1 cellular context compared by ENCODE assay signal in the genomic region with DNA sequence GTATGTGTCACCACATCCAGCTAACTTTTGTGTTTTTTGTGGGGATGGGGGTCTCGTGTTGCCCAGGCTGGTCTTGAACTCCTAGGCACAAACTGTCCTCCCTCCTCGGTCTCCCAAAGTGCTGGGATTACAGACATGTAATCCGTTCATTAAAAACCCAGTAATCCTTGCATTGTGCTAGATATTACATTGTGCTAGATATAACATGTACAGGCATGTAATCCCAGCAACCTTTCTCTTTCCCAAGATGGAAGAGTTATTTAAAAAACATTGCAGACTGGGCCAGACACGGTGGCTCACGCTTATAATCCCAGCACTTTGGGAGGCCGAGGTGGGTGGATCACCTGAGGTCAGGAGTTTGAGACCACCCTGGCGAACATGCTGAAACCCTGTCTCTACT.
TF ChIP-seq lines count a peak whose summit lies in the region.

No MANE protein-coding gene starts in this region.

TF ChIP-seq in IMR-90, 13 proteins besides CTCF, POLR2A, EP300 and RAD21 (continued from another document):
- TF ChIP-seq, protein P1, sequence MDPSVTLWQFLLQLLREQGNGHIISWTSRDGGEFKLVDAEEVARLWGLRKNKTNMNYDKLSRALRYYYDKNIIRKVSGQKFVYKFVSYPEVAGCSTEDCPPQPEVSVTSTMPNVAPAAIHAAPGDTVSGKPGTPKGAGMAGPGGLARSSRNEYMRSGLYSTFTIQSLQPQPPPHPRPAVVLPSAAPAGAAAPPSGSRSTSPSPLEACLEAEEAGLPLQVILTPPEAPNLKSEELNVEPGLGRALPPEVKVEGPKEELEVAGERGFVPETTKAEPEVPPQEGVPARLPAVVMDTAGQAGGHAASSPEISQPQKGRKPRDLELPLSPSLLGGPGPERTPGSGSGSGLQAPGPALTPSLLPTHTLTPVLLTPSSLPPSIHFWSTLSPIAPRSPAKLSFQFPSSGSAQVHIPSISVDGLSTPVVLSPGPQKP (IDR thresholded peaks at IDR 0.05; ENCODE audit: borderline replicate concordance, low read depth, low read length): no peak
- TF ChIP-seq MAFK (IDR thresholded peaks at IDR 0.05; ENCODE audit: low read depth, low read length): no peak
- no peak for TF ChIP-seq CHD1 (IDR thresholded peaks at IDR 0.05; ENCODE audit: low read depth, low read length)
- no peak for TF ChIP-seq MXI1 (IDR thresholded peaks at IDR 0.05; ENCODE audit: borderline replicate concordance, low read depth, low read length)
- TF ChIP-seq CEBPB (IDR thresholded peaks at IDR 0.05; ENCODE audit: low read depth, low read length): no peak
- TF ChIP-seq, protein P2, sequence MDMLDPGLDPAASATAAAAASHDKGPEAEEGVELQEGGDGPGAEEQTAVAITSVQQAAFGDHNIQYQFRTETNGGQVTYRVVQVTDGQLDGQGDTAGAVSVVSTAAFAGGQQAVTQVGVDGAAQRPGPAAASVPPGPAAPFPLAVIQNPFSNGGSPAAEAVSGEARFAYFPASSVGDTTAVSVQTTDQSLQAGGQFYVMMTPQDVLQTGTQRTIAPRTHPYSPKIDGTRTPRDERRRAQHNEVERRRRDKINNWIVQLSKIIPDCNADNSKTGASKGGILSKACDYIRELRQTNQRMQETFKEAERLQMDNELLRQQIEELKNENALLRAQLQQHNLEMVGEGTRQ (IDR thresholded peaks at IDR 0.05; ENCODE audit: low read depth, low read length): no peak
- TF ChIP-seq SMC3 (IDR thresholded peaks at IDR 0.05; ENCODE audit: low read depth, low read length): no peak
- no peak for TF ChIP-seq FOS (IDR thresholded peaks at IDR 0.05; ENCODE audit: low read depth, low read length)
- no peak for TF ChIP-seq RFX5 (IDR thresholded peaks at IDR 0.05; ENCODE audit: low read depth, low read length)
- TF ChIP-seq MAZ (IDR thresholded peaks at IDR 0.05; ENCODE audit: borderline replicate concordance, low read depth, low read length): no peak
- no peak for TF ChIP-seq NFE2L2 (IDR thresholded peaks at IDR 0.05; ENCODE audit: low read depth, low read length)
